In the genomic region with DNA sequence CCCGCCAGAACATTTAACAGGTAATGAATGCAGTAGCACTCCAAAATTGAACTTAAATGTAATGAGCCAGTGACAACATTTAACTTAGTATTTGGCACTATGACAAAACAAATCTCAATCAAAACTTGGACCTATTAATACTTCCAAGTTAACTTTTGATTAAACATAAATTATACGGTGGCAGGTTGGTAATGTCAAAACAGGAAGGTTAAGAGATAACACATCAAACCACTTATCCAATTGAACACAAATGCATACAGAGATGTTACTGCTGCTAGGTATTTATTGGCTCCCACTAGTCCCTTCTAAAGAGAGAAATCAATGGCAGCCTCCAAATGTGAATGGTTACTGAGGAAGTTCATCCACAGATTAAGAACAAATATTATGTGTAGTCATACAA, we compare ENCODE assay signal across 9 cellular contexts. TPM values are rescaled to one million over a fixed set of nuclear protein-coding genes. Genes with fewer than 3 reads are reported as not detected.
A peak's percentile ranks its signal among the peaks of the same experiment; 100 is the strongest.
DNase-seq lines count a peak whose midpoint lies in the region; ATAC-seq, FAIRE-seq and TF ChIP-seq lines count a peak whose summit lies in the region.
"Had no signal": no experiment of that assay in that cellular context is flagged by ENCODE, and none has a peak within 500 bp of the region (broad histone marks: within the 10 kb centered on the region; RNA-seq: fewer than 3 reads in every experiment).

No MANE protein-coding gene starts in this region.

- TF ChIP-seq POLR2A in HepG2 (IDR thresholded peaks at IDR 0.05; ENCODE audit: insufficient read depth in 1 of 2, low read depth in 2 of 2, low read length in 2 of 2) (no peak), transverse colon (IDR thresholded peaks at IDR 0.05) (no peak)

- in situ Hi-C loops in HepG2 (cut with HindIII; ENCODE audit: extremely low pct_ligation_motif_present, low pct_unique_long_range_greater_than_20kb) = no loop called here
- in situ Hi-C loops in transverse colon (cut with MboI; ENCODE audit: low pct_ligation_motif_present in 1 of 4, low pct_unique_long_range_greater_than_20kb in 1 of 4, low sequenced_read_pairs in 3 of 4) = no loop called here

- H3K9ac ChIP-seq in HepG2 (ENCODE audit: insufficient read depth, low read depth, low read length) = peak overlapping the region; percentile 87

- peaks cover 0 to 22% of the 10 kb centered on the region in 2 donors for H3K4me1 ChIP-seq in ascending aorta
- H3K4me1 ChIP-seq in HepG2 (ENCODE audit: insufficient read depth, low read length) = peaks cover 31% of the 10 kb centered on the region
- H3K4me1 ChIP-seq in transverse colon = peaks cover 3 to 51% (median 32%) of the 10 kb centered on the region in 4 donors

- H3K27me3 ChIP-seq in ascending aorta (no peaks in the 10 kb centered on the region), HepG2 (ENCODE audit: control insufficient read depth in 1 of 2, insufficient read depth in 2 of 2, low read length in 2 of 2) (no peaks in the 10 kb centered on the region; a peak in 1 of 5 replicates), transverse colon (no peaks in the 10 kb centered on the region)

- H3K27ac ChIP-seq in ascending aorta = no peak overlapping the region
- H3K27ac ChIP-seq in HepG2 (ENCODE audit: extremely low read length, insufficient read depth, low read length) = no peak overlapping the region
- peak overlapping the region in 2 of 4 donors; percentile 98 to 99 for H3K27ac ChIP-seq in transverse colon

- no peak for TF ChIP-seq EP300 in HepG2 (IDR thresholded peaks at IDR 0.05; ENCODE audit: low read depth in 2 of 2, low read length in 2 of 2)
- TF ChIP-seq EP300 in HepG2 (CRISPR knock-in tag; IDR thresholded peaks at IDR 0.05; ENCODE audit: borderline replicate concordance) = no peak
- no peak for TF ChIP-seq EP300 in transverse colon (IDR thresholded peaks at IDR 0.05; ENCODE audit: low read depth)

- no peaks in the 10 kb centered on the region for H3K36me3 ChIP-seq in ascending aorta
- no peaks in the 10 kb centered on the region for H3K36me3 ChIP-seq in HepG2 (replicated peaks in 1 of 2; ENCODE audit: control insufficient read depth in 1 of 2, insufficient read depth in 2 of 2, low read length in 2 of 2)
- no peaks in the 10 kb centered on the region for H3K36me3 ChIP-seq in transverse colon

- no TSS peak for BruUV-seq in HepG2 (replicated peaks; lab: Mats Ljungman, UMichigan)

- 6% methylated on average over 2 of the region's 2 CpGs for WGBS in HepG2 (ENCODE audit: low lambda C conversion rate)
- WGBS in transverse colon (ENCODE audit: low coverage in 1 of 2), 2 donors = 0 to 3% methylated on average over 2 of the region's 2 CpGs

- FAIRE-seq in HepG2 (lab: Jason Lieb, UNC) = no peak

- peak overlapping the region; percentile 69 to 70 for H3K4me3 ChIP-seq in ascending aorta
- peak overlapping the region; percentile 88 to 98 (median 91); a peak in 5 of 6 replicates for H3K4me3 ChIP-seq in HepG2 (replicated peaks in 1 of 3; ENCODE audit: insufficient read depth in 1 of 3, low read depth in 2 of 3, low read length in 3 of 3)
- peak overlapping the region; percentile 56 to 84 (median 80) for H3K4me3 ChIP-seq in transverse colon

- DNase-seq in NCI-H748 (lab: John Stamatoyannopoulos, UW; ENCODE audit: unreplicated experiment) = peak; percentile 8
- DNase-seq in NCI-H748 treated with DMSO at 0.1 percent for 48 hours (lab: John Stamatoyannopoulos, UW) = no peak
- DNase-seq in ascending aorta (ENCODE audit: low spot score in 2 of 2) = no peak
- no peak for DNase-seq in HepG2 (ENCODE audit: low spot score)
- no peak for DNase-seq in transverse colon
- DNase-seq in foreskin melanocyte = no peak
- no peak for DNase-seq in activated T-cell treated with anti-CD3 and anti-CD28 coated beads, Interleukin-2, amount 50 U/mL, for 1 hour
- DNase-seq: COR-L47 had no signal

- TF ChIP-seq CTCF in ascending aorta (IDR thresholded peaks at IDR 0.05) (no peak), HepG2 (CRISPR knock-in tag; IDR thresholded peaks at IDR 0.05) (no peak), transverse colon (IDR thresholded peaks at IDR 0.05) (no peak)

- peaks cover 80% of the 10 kb centered on the region for H3K79me2 ChIP-seq in HepG2 (ENCODE audit: insufficient read depth, low read length)

- H3K4me2 ChIP-seq in HepG2 (ENCODE audit: low read depth, low read length) = peak overlapping the region; percentile 77

- H3K9me3 ChIP-seq in ascending aorta (no peaks in the 10 kb centered on the region), HepG2 (ENCODE audit: low read length) (no peaks in the 10 kb centered on the region), transverse colon (no peaks in the 10 kb centered on the region)

- no peak for TF ChIP-seq RAD21 in HepG2 (CRISPR knock-in tag; IDR thresholded peaks at IDR 0.05)

- ATAC-seq in HepG2 (no peak), HG02852 (IDR thresholded peaks at IDR 0.05; ENCODE audit: unreplicated experiment) (no peak)

- intact Hi-C loops in ascending aorta (cut with DNase I) (loop anchor here (5.0 to 10.0 kb wide), 7 partner anchors 85 to 1742 kb away; partner anchors contain the start of genes COX17, EAF2, GOLGB1 and IQCB1), HepG2 (cut with micrococcal nuclease; ENCODE audit: unreplicated experiment) (loop anchor here (5.0 to 10.0 kb wide), 3 partner anchors 90 to 252 kb away; partner anchors contain the start of gene LRRC58), transverse colon (cut with DNase I; ENCODE audit: low total_unique reads) (no loop called here)

- peaks cover 47% of the 10 kb centered on the region for H4K20me1 ChIP-seq in HepG2 (ENCODE audit: insufficient read depth, low read length)

- CTCF ChIA-PET in HepG2 (lab: Yijun Ruan, JAX; ENCODE audit: low intra/inter-chr PET ratio, low total read pairs) = no interaction called here

- H2AFZ ChIP-seq in HepG2 (ENCODE audit: low read length) = no peak overlapping the region

- POLR2A ChIA-PET in HepG2 (lab: Yijun Ruan, JAX) = no interaction called here

TF ChIP-seq in HepG2, 621 proteins besides CTCF, POLR2A, EP300 and RAD21:
- peak; percentile 19; the same call in 1 of the 2 replicates for TF ChIP-seq SAP130 (CRISPR knock-in tag; IDR thresholded peaks at IDR 0.05; ENCODE audit: low read depth)
- no peak for TF ChIP-seq KDM3A (CRISPR knock-in tag; IDR thresholded peaks at IDR 0.05; ENCODE audit: low read depth)
- TF ChIP-seq HDAC2 (CRISPR knock-in tag; IDR thresholded peaks at IDR 0.05) = no peak
- TF ChIP-seq, protein P1, sequence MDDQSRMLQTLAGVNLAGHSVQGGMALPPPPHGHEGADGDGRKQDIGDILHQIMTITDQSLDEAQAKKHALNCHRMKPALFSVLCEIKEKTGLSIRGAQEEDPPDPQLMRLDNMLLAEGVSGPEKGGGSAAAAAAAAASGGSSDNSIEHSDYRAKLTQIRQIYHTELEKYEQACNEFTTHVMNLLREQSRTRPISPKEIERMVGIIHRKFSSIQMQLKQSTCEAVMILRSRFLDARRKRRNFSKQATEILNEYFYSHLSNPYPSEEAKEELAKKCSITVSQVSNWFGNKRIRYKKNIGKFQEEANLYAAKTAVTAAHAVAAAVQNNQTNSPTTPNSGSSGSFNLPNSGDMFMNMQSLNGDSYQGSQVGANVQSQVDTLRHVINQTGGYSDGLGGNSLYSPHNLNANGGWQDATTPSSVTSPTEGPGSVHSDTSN (CRISPR knock-in tag; IDR thresholded peaks at IDR 0.05; ENCODE audit: borderline replicate concordance) = no peak

RNA-seq across cellular contexts. Expression of gene GSK3B, which starts 1.8 kb away (rescaled TPM):
- total RNA-seq in ascending aorta (11.8 TPM), HepG2 (2016; rRNA removed; fragmentation: Illumina TruSeq; extraction: Trizol) (30.1 and 42.6 TPM in 2 replicates), transverse colon (10 to 100 TPM; 14.7 to 35.9 (median 24.2) TPM)
- total RNA-seq in HepG2 (2016; cell fraction: cytosol; rRNA removed; fragmentation: Illumina TruSeq; extraction: Trizol; ENCODE audit: low read depth) = 43.4 and 48.1 TPM in 2 replicates
- 27.3 and 33.3 TPM in 2 replicates for total RNA-seq in HepG2 (2016; cell fraction: insoluble cytoplasmic fraction; rRNA removed; fragmentation: Illumina TruSeq; extraction: Trizol)
- total RNA-seq in HepG2 (2016; cell fraction: membrane; rRNA removed; fragmentation: Illumina TruSeq; extraction: Trizol) = 30.5 and 34.7 TPM in 2 replicates
- 30.5 and 39.7 TPM in 2 replicates for total RNA-seq in HepG2 (2016; cell fraction: nucleus; rRNA removed; fragmentation: Illumina TruSeq; extraction: Trizol)
- 19.1 and 22.3 TPM in 2 replicates for polyA plus RNA-seq in HepG2 (2011; rRNA removed)
- 11.2 and 15.3 TPM in 2 replicates for polyA plus RNA-seq in HepG2 (2011; cell fraction: cytosol; rRNA removed)
- 8.4 and 11.1 TPM in 2 replicates for polyA plus RNA-seq in HepG2 (2011; cell fraction: nucleus; rRNA removed)
- polyA plus RNA-seq in HepG2 (2012) = 14.8 and 15.1 TPM in 2 replicates
- polyA plus RNA-seq in HepG2 (2016; cell fraction: cytosol; fragmentation: Illumina TruSeq; extraction: Trizol; ENCODE audit: low read depth) = 4.8 and 7.7 TPM in 2 replicates
- 27.1 and 32.0 TPM in 2 replicates for polyA plus RNA-seq in HepG2 (2016; cell fraction: insoluble cytoplasmic fraction; fragmentation: Illumina TruSeq; extraction: Trizol; ENCODE audit: low read depth)
- 13.0 and 17.1 TPM in 2 replicates for polyA plus RNA-seq in HepG2 (2016; cell fraction: membrane; fragmentation: Illumina TruSeq; extraction: Trizol; ENCODE audit: low read depth)
- polyA plus RNA-seq in HepG2 (2016; cell fraction: nucleus; fragmentation: Illumina TruSeq; extraction: Trizol; ENCODE audit: insufficient read depth, low read depth) = 23.7 and 27.1 TPM in 2 replicates
- 15.6 and 77.8 TPM in 2 replicates for polyA minus RNA-seq in HepG2 (2011; rRNA and poly(A)+ RNA removed; ENCODE audit: low replicate concordance)
- 24.6 and 34.5 TPM in 2 replicates for polyA minus RNA-seq in HepG2 (2011; cell fraction: cytosol; rRNA and poly(A)+ RNA removed)
- 61.4 and 73.0 TPM in 2 replicates for polyA minus RNA-seq in HepG2 (2011; cell fraction: nucleus; rRNA and poly(A)+ RNA removed)
